2 cellular contexts compared by ENCODE assay signal in the genomic region with DNA sequence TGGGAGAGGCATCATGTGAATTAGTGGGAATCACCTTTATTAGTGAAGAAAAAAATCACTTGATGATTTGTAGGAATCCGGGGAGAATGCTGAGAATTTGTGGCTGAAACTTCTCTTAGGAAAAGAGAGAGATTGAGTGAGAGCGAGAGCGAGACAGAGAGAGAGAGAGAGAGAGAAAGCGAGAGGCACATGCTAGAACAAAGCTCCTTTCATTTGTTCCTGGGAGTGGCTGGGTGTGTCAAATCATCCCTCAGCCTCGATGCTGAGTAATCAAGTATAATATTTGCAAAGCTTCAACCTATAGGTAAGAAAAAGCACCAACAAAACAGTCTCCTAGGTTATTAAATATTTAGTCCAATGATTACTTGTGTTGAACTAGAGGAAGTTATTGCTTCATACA.
TF ChIP-seq lines count a peak whose summit lies in the region.

No MANE protein-coding gene starts in this region.

TF ChIP-seq in HCT116, 20 proteins besides CTCF, POLR2A, EP300 and RAD21:
- TF ChIP-seq FOSL1 (IDR thresholded peaks at IDR 0.05; ENCODE audit: low read depth): 0 out of 2 replicates have a peak, but pooled peaks have one; percentile 33
- no peak for TF ChIP-seq JUND (IDR thresholded peaks at IDR 0.05)
- TF ChIP-seq, protein P1, sequence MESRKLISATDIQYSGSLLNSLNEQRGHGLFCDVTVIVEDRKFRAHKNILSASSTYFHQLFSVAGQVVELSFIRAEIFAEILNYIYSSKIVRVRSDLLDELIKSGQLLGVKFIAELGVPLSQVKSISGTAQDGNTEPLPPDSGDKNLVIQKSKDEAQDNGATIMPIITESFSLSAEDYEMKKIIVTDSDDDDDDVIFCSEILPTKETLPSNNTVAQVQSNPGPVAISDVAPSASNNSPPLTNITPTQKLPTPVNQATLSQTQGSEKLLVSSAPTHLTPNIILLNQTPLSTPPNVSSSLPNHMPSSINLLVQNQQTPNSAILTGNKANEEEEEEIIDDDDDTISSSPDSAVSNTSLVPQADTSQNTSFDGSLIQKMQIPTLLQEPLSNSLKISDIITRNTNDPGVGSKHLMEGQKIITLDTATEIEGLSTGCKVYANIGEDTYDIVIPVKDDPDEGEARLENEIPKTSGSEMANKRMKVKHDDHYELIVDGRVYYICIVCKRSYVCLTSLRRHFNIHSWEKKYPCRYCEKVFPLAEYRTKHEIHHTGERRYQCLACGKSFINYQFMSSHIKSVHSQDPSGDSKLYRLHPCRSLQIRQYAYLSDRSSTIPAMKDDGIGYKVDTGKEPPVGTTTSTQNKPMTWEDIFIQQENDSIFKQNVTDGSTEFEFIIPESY (IDR thresholded peaks at IDR 0.05; ENCODE audit: extremely low read depth, insufficient replicate concordance, low read length): no peak
- TF ChIP-seq POLR2AphosphoS5 (IDR thresholded peaks at IDR 0.05; ENCODE audit: low read depth, low read length): peak; percentile 29; the same call in 1 of the 2 replicates
- 0 out of 2 replicates have a peak, but pooled peaks have one; percentile 32 for TF ChIP-seq CBX3 (IDR thresholded peaks at IDR 0.05; ENCODE audit: low read depth)
- TF ChIP-seq, protein P2, sequence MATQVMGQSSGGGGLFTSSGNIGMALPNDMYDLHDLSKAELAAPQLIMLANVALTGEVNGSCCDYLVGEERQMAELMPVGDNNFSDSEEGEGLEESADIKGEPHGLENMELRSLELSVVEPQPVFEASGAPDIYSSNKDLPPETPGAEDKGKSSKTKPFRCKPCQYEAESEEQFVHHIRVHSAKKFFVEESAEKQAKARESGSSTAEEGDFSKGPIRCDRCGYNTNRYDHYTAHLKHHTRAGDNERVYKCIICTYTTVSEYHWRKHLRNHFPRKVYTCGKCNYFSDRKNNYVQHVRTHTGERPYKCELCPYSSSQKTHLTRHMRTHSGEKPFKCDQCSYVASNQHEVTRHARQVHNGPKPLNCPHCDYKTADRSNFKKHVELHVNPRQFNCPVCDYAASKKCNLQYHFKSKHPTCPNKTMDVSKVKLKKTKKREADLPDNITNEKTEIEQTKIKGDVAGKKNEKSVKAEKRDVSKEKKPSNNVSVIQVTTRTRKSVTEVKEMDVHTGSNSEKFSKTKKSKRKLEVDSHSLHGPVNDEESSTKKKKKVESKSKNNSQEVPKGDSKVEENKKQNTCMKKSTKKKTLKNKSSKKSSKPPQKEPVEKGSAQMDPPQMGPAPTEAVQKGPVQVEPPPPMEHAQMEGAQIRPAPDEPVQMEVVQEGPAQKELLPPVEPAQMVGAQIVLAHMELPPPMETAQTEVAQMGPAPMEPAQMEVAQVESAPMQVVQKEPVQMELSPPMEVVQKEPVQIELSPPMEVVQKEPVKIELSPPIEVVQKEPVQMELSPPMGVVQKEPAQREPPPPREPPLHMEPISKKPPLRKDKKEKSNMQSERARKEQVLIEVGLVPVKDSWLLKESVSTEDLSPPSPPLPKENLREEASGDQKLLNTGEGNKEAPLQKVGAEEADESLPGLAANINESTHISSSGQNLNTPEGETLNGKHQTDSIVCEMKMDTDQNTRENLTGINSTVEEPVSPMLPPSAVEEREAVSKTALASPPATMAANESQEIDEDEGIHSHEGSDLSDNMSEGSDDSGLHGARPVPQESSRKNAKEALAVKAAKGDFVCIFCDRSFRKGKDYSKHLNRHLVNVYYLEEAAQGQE (IDR thresholded peaks at IDR 0.05; ENCODE audit: low read depth): no peak
- 0 out of 2 replicates have a peak, but pooled peaks have one; percentile 13 for TF ChIP-seq SP1 (IDR thresholded peaks at IDR 0.05; ENCODE audit: low read depth)
- no peak for TF ChIP-seq ELF1 (IDR thresholded peaks at IDR 0.05; ENCODE audit: borderline replicate concordance, low read depth)
- TF ChIP-seq, protein P3, sequence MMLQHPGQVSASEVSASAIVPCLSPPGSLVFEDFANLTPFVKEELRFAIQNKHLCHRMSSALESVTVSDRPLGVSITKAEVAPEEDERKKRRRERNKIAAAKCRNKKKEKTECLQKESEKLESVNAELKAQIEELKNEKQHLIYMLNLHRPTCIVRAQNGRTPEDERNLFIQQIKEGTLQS (IDR thresholded peaks at IDR 0.05): no peak
- TF ChIP-seq, protein P4, sequence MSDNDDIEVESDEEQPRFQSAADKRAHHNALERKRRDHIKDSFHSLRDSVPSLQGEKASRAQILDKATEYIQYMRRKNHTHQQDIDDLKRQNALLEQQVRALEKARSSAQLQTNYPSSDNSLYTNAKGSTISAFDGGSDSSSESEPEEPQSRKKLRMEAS (IDR thresholded peaks at IDR 0.05): peak; percentile 82
- no peak for TF ChIP-seq ZFX (IDR thresholded peaks at IDR 0.05)

TF ChIP-seq in WTC11, 78 proteins besides CTCF, POLR2A, EP300 and RAD21 (continued from another document):
- TF ChIP-seq NR2C2 (CRISPR knock-in tag; IDR thresholded peaks at IDR 0.05) (no peak), ESRRA (CRISPR knock-in tag; IDR thresholded peaks at IDR 0.05; ENCODE audit: borderline replicate concordance) (no peak), CREM (CRISPR knock-in tag; IDR thresholded peaks at IDR 0.05) (no peak), NFE2L1 (CRISPR knock-in tag; IDR thresholded peaks at IDR 0.05) (no peak), ATF1 (CRISPR knock-in tag; IDR thresholded peaks at IDR 0.05) (no peak), ZNF263 (CRISPR knock-in tag; IDR thresholded peaks at IDR 0.05; ENCODE audit: low read depth) (no peak)
- TF ChIP-seq, protein P5, sequence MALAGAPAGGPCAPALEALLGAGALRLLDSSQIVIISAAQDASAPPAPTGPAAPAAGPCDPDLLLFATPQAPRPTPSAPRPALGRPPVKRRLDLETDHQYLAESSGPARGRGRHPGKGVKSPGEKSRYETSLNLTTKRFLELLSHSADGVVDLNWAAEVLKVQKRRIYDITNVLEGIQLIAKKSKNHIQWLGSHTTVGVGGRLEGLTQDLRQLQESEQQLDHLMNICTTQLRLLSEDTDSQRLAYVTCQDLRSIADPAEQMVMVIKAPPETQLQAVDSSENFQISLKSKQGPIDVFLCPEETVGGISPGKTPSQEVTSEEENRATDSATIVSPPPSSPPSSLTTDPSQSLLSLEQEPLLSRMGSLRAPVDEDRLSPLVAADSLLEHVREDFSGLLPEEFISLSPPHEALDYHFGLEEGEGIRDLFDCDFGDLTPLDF (CRISPR knock-in tag; IDR thresholded peaks at IDR 0.05): no peak
- TF ChIP-seq, protein P6, sequence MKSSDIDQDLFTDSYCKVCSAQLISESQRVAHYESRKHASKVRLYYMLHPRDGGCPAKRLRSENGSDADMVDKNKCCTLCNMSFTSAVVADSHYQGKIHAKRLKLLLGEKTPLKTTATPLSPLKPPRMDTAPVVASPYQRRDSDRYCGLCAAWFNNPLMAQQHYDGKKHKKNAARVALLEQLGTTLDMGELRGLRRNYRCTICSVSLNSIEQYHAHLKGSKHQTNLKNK (CRISPR knock-in tag; IDR thresholded peaks at IDR 0.05): no peak
- TF ChIP-seq, protein P7, sequence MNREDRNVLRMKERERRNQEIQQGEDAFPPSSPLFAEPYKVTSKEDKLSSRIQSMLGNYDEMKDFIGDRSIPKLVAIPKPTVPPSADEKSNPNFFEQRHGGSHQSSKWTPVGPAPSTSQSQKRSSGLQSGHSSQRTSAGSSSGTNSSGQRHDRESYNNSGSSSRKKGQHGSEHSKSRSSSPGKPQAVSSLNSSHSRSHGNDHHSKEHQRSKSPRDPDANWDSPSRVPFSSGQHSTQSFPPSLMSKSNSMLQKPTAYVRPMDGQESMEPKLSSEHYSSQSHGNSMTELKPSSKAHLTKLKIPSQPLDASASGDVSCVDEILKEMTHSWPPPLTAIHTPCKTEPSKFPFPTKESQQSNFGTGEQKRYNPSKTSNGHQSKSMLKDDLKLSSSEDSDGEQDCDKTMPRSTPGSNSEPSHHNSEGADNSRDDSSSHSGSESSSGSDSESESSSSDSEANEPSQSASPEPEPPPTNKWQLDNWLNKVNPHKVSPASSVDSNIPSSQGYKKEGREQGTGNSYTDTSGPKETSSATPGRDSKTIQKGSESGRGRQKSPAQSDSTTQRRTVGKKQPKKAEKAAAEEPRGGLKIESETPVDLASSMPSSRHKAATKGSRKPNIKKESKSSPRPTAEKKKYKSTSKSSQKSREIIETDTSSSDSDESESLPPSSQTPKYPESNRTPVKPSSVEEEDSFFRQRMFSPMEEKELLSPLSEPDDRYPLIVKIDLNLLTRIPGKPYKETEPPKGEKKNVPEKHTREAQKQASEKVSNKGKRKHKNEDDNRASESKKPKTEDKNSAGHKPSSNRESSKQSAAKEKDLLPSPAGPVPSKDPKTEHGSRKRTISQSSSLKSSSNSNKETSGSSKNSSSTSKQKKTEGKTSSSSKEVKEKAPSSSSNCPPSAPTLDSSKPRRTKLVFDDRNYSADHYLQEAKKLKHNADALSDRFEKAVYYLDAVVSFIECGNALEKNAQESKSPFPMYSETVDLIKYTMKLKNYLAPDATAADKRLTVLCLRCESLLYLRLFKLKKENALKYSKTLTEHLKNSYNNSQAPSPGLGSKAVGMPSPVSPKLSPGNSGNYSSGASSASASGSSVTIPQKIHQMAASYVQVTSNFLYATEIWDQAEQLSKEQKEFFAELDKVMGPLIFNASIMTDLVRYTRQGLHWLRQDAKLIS (CRISPR knock-in tag; IDR thresholded peaks at IDR 0.05; ENCODE audit: borderline replicate concordance): no peak
- TF ChIP-seq, protein P8, sequence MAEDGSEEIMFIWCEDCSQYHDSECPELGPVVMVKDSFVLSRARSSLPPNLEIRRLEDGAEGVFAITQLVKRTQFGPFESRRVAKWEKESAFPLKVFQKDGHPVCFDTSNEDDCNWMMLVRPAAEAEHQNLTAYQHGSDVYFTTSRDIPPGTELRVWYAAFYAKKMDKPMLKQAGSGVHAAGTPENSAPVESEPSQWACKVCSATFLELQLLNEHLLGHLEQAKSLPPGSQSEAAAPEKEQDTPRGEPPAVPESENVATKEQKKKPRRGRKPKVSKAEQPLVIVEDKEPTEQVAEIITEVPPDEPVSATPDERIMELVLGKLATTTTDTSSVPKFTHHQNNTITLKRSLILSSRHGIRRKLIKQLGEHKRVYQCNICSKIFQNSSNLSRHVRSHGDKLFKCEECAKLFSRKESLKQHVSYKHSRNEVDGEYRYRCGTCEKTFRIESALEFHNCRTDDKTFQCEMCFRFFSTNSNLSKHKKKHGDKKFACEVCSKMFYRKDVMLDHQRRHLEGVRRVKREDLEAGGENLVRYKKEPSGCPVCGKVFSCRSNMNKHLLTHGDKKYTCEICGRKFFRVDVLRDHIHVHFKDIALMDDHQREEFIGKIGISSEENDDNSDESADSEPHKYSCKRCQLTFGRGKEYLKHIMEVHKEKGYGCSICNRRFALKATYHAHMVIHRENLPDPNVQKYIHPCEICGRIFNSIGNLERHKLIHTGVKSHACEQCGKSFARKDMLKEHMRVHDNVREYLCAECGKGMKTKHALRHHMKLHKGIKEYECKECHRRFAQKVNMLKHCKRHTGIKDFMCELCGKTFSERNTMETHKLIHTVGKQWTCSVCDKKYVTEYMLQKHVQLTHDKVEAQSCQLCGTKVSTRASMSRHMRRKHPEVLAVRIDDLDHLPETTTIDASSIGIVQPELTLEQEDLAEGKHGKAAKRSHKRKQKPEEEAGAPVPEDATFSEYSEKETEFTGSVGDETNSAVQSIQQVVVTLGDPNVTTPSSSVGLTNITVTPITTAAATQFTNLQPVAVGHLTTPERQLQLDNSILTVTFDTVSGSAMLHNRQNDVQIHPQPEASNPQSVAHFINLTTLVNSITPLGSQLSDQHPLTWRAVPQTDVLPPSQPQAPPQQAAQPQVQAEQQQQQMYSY (CRISPR knock-in tag; IDR thresholded peaks at IDR 0.05): no peak
- TF ChIP-seq, protein P9, sequence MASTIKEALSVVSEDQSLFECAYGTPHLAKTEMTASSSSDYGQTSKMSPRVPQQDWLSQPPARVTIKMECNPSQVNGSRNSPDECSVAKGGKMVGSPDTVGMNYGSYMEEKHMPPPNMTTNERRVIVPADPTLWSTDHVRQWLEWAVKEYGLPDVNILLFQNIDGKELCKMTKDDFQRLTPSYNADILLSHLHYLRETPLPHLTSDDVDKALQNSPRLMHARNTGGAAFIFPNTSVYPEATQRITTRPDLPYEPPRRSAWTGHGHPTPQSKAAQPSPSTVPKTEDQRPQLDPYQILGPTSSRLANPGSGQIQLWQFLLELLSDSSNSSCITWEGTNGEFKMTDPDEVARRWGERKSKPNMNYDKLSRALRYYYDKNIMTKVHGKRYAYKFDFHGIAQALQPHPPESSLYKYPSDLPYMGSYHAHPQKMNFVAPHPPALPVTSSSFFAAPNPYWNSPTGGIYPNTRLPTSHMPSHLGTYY (CRISPR knock-in tag; IDR thresholded peaks at IDR 0.05): no peak
- TF ChIP-seq, protein P10, sequence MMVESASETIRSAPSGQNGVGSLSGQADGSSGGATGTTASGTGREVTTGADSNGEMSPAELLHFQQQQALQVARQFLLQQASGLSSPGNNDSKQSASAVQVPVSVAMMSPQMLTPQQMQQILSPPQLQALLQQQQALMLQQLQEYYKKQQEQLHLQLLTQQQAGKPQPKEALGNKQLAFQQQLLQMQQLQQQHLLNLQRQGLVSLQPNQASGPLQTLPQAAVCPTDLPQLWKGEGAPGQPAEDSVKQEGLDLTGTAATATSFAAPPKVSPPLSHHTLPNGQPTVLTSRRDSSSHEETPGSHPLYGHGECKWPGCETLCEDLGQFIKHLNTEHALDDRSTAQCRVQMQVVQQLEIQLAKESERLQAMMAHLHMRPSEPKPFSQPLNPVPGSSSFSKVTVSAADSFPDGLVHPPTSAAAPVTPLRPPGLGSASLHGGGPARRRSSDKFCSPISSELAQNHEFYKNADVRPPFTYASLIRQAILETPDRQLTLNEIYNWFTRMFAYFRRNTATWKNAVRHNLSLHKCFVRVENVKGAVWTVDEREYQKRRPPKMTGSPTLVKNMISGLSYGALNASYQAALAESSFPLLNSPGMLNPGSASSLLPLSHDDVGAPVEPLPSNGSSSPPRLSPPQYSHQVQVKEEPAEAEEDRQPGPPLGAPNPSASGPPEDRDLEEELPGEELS (CRISPR knock-in tag; IDR thresholded peaks at IDR 0.05): no peak
